ENCODE assay signal across 8 cellular contexts in genomic region chr2:156435725-156436476, GRCh38.
A peak's percentile ranks its signal among the peaks of the same experiment; 100 is the strongest.
DNase-seq lines count a peak whose midpoint lies in the region; ATAC-seq lines count a peak whose summit lies in the region.

Gene GPD2 (plus strand): TSS chr2:156436379. CDS start chr2:156476106, 39,727 bp downstream.

- ATAC-seq in HG02885 (IDR thresholded peaks at IDR 0.05; ENCODE audit: poor library complexity, unreplicated experiment), result peak; percentile 51

- DNase-seq in NOMO-1 treated with DMSO at 0.1 percent for 48 hours (lab: John Stamatoyannopoulos, UW; ENCODE audit: unreplicated experiment) (peak; percentile 24), NOMO-1 treated with dmso at 0.1 percent for 144 hours (lab: John Stamatoyannopoulos, UW; ENCODE audit: unreplicated experiment) (no peak), NCI-H2107 treated with DMSO at 0.1 percent for 48 hours (lab: John Stamatoyannopoulos, UW; ENCODE audit: unreplicated experiment) (peak; percentile 42), islet precursor cell (peak; percentile 96)
- peak; percentile 18 for DNase-seq in activated CD4-positive, CD25-positive, alpha-beta regulatory T cell treated with anti-CD3 and anti-CD28 coated beads, Interleukin-2, amount 50 U/mL, for 16 hours (ENCODE audit: low read depth, low spot score)
- peak; percentile 53 for DNase-seq in central memory CD4-positive, alpha-beta T cell
- DNase-seq in stimulated activated CD4-positive, alpha-beta T cell treated with anti-CD3 and anti-CD28 coated beads, Interleukin-12 subunit alpha, Interleukin-12 subunit beta, amount 100 ng/mL, for 48 hours (ENCODE audit: low read depth in 2 of 3, low spot score in 1 of 3), result peak; percentile 19 to 52 (median 32)
